ENCODE assay signal across 11 cellular contexts in the genomic region with DNA sequence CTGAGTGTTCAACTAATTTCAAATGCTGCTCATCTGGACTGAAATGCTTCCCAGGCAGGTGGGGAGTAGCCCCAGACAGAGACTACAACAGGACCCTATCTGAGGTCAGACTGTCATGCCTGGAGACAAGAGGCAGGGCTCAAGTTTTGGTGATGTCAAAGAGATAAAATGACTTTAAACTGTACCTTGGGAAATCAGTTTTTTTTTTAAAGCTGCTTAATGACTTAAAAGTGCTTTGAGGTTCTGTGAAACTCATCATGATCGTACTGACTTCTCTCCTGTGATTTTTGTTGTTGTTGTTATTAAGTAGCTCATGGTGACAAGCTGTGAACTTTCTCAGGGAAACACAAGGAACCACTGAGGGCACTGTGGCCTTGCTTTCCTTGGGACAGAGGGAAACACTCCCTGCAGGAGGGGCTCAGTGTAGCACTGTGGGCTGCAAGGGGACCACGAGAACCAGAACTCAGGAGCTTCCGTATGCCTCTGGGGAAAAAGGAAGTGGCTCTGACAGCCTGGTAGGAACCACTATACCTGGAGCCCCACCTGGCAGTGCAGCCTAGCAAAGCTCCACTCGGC. TPM values are rescaled to one million over a fixed set of nuclear protein-coding genes. Genes with fewer than 3 reads are reported as not detected.
A peak's percentile ranks its signal among the peaks of the same experiment; 100 is the strongest.
DNase-seq lines count a peak whose midpoint lies in the region; ATAC-seq, FAIRE-seq and TF ChIP-seq lines count a peak whose summit lies in the region.
"Had no signal": no experiment of that assay in that cellular context is flagged by ENCODE, and none has a peak within 500 bp of the region (broad histone marks: within the 10 kb centered on the region; RNA-seq: fewer than 3 reads in every experiment).

No MANE protein-coding gene starts in this region.

- H3K27ac ChIP-seq in KMS-11 (peak overlapping the region; percentile 49; the same call in 1 of the 2 replicates), K562 (ENCODE audit: extremely low read depth, low read depth, low read length) (no peak overlapping the region), tibial artery (no peak overlapping the region)

- H3K4me3 Mint-ChIP-seq in CD14-positive monocyte (peak overlapping the region in 1 of 2 donors; percentile 16), nephron progenitor cell (no peak overlapping the region), Caco-2 (ENCODE audit: unreplicated experiment) (no peak overlapping the region)
- H3K4me3 Mint-ChIP-seq: nephron had no signal

- H3K4me1 Mint-ChIP-seq in CD14-positive monocyte (peaks cover 69% of the 10 kb centered on the region), nephron progenitor cell (peaks cover 53% of the 10 kb centered on the region), Caco-2 (ENCODE audit: low read depth, unreplicated experiment) (peaks cover 15% of the 10 kb centered on the region)

- H3K27ac Mint-ChIP-seq in CD14-positive monocyte: peak overlapping the region; percentile 6 to 90 (median 85)
- peak overlapping the region; percentile 36 for H3K27ac Mint-ChIP-seq in nephron progenitor cell
- H3K27ac Mint-ChIP-seq in Caco-2 (ENCODE audit: unreplicated experiment): no peak overlapping the region

- no peak for TF ChIP-seq EP300 in K562 (IDR thresholded peaks at IDR 0.05; ENCODE audit: low read length)

- H3K36me3 Mint-ChIP-seq in CD14-positive monocyte: peaks cover 41 to 72% of the 10 kb centered on the region in 2 donors
- peaks cover 31% of the 10 kb centered on the region for H3K36me3 Mint-ChIP-seq in nephron progenitor cell (ENCODE audit: low read depth)
- H3K36me3 Mint-ChIP-seq in Caco-2 (ENCODE audit: insufficient read depth, unreplicated experiment): peaks cover 4% of the 10 kb centered on the region

- H3K9me3 Mint-ChIP-seq in CD14-positive monocyte: no peaks in the 10 kb centered on the region
- no peaks in the 10 kb centered on the region for H3K9me3 Mint-ChIP-seq in nephron progenitor cell
- no peaks in the 10 kb centered on the region for H3K9me3 Mint-ChIP-seq in Caco-2 (ENCODE audit: unreplicated experiment)
- H3K9me3 Mint-ChIP-seq: nephron had no signal

- CTCF ChIA-PET in K562 (lab: Yijun Ruan, JAX; ENCODE audit: low intra/inter-chr PET ratio) (no interaction called here), Caco-2 (lab: Charles Lee) (no interaction called here)

- no peak for TF ChIP-seq CTCF in CD14-positive monocyte (IDR thresholded peaks at IDR 0.05)
- no peak for TF ChIP-seq CTCF in KMS-11 (conservative IDR thresholded peaks at IDR 0.05; ENCODE audit: low read depth, low read length)
- TF ChIP-seq CTCF in K562 (IDR thresholded peaks at IDR 0.05 in 2 of 3, conservative IDR thresholded peaks at IDR 0.05 in 1 of 3; ENCODE audit: insufficient read depth in 2 of 3, low read depth in 1 of 3, low read length in 3 of 3): no peak
- TF ChIP-seq CTCF in nephron progenitor cell (IDR thresholded peaks at IDR 0.05): no peak
- no peak for TF ChIP-seq CTCF in Caco-2 (IDR thresholded peaks at IDR 0.05; ENCODE audit: insufficient read depth in 1 of 2, low read depth in 1 of 2, low read length in 1 of 2, severe bottlenecking in 1 of 2, unreplicated experiment in 1 of 2)
- TF ChIP-seq CTCF in GM20000 (IDR thresholded peaks at IDR 0.05; ENCODE audit: extremely low read depth, missing control alignments): no peak
- TF ChIP-seq CTCF in tibial artery (IDR thresholded peaks at IDR 0.05): no peak

- intact Hi-C loops in CD14-positive monocyte (cut with micrococcal nuclease) (no loop called here), K562 (cut with micrococcal nuclease) (no loop called here), Caco-2 (cut with micrococcal nuclease; ENCODE audit: unreplicated experiment) (no loop called here), tibial artery (cut with DNase I; ENCODE audit: low total_unique reads) (no loop called here)

- peaks cover 4% of the 10 kb centered on the region for H3K9me1 ChIP-seq in K562 (ENCODE audit: control insufficient read depth, insufficient read depth, low read length)

- POLR2A ChIA-PET in K562 (lab: Yijun Ruan, JAX): interaction anchor here (0.6 to 2.2 kb wide), 7 partner anchors 9 to 208 kb away, joined by 3 to 7 read pairs (median 4); partner anchors contain the start of gene HIPK2
- POLR2A ChIA-PET in Caco-2 (lab: Charles Lee): no interaction called here

- H2AFZ ChIP-seq in KMS-11 (ENCODE audit: low read depth): no peak overlapping the region
- H2AFZ ChIP-seq in K562 (ENCODE audit: low read depth, low read length): no peak overlapping the region

- H3K9ac ChIP-seq in KMS-11: no peak overlapping the region
- H3K9ac ChIP-seq in K562 (ENCODE audit: insufficient read depth in 1 of 2, low read depth in 2 of 2, low read length in 2 of 2): peak overlapping the region in 1 of 2 experiments; percentile 26; a peak in 1 of 4 replicates

- no peak for TF ChIP-seq POLR2A in K562 (conservative IDR thresholded peaks at IDR 0.05)

- in situ Hi-C loops in K562 (cut with MboI): no loop called here

- no peaks in the 10 kb centered on the region for H3K9me3 ChIP-seq in K562 (replicated peaks; ENCODE audit: control insufficient read depth, insufficient read depth, low read depth, low read length)
- no peaks in the 10 kb centered on the region for H3K9me3 ChIP-seq in Caco-2
- H3K9me3 ChIP-seq in tibial artery: no peaks in the 10 kb centered on the region

- WGBS in K562 (ENCODE audit: insufficient coverage, low coverage, missing lambda C conversion rate): 43% methylated on average over 4 of the region's 4 CpGs

- H3K4me3 ChIP-seq in KMS-11 (IDR thresholded peaks at IDR 0.05; ENCODE audit: insufficient read depth, low read depth, low read length) (no peak overlapping the region), K562 (no peak overlapping the region), Caco-2 (ENCODE audit: low read depth, low read length) (no peak overlapping the region), tibial artery (no peak overlapping the region)

- H3K36me3 ChIP-seq in KMS-11 (ENCODE audit: insufficient read depth) (no peaks in the 10 kb centered on the region; the same call in 1 of the 2 replicates), K562 (ENCODE audit: control insufficient read depth, insufficient read depth, low read length) (peaks cover 7% of the 10 kb centered on the region; the same call in 1 of the 3 replicates), Caco-2 (ENCODE audit: control insufficient read depth, insufficient read depth, low read length) (no peaks in the 10 kb centered on the region), tibial artery (peaks cover 0 to 16% (median 0%) of the 10 kb centered on the region in 3 donors)

- H3K27me3 ChIP-seq in KMS-11 (ENCODE audit: insufficient read depth, low read depth) (no peaks in the 10 kb centered on the region), K562 (ENCODE audit: control insufficient read depth in 2 of 2, insufficient read depth in 2 of 2, low read length in 2 of 2) (no peaks in the 10 kb centered on the region; a peak in 1 of 5 replicates), Caco-2 (replicated peaks; ENCODE audit: control insufficient read depth, insufficient read depth, low read length) (no peaks in the 10 kb centered on the region), tibial artery (no peaks in the 10 kb centered on the region)

- H3K79me2 ChIP-seq in KMS-11 (ENCODE audit: insufficient read depth, low read depth) (peaks cover 91% of the 10 kb centered on the region), K562 (ENCODE audit: control insufficient read depth, insufficient read depth, low read length) (peaks cover 2% of the 10 kb centered on the region; the same call in 1 of the 3 replicates)

- no TSS peak for BruUV-seq in K562 (replicated peaks; lab: Mats Ljungman, UMichigan)
- BruUV-seq in Caco-2 (replicated peaks; lab: Mats Ljungman, UMichigan): no TSS peak

- peaks cover 68% of the 10 kb centered on the region for H3K4me1 ChIP-seq in KMS-11 (ENCODE audit: low read depth, poor library complexity, severe bottlenecking)
- peaks cover 0 to 3% of the 10 kb centered on the region in 2 experiments; a peak in 3 of 5 replicates for H3K4me1 ChIP-seq in K562 (replicated peaks in 1 of 2; ENCODE audit: control insufficient read depth in 2 of 2, insufficient read depth in 2 of 2, low read length in 2 of 2)
- H3K4me1 ChIP-seq in Caco-2: no peaks in the 10 kb centered on the region; the same call in 1 of the 2 replicates
- H3K4me1 ChIP-seq in tibial artery: peaks cover 0 to 80% (median 20%) of the 10 kb centered on the region in 4 donors

- FAIRE-seq in K562 (lab: Jason Lieb, UNC): no peak

- H3K27me3 Mint-ChIP-seq in CD14-positive monocyte (ENCODE audit: low read depth in 3 of 3) (no peaks in the 10 kb centered on the region), nephron progenitor cell (ENCODE audit: low read depth, poor library complexity) (no peaks in the 10 kb centered on the region), Caco-2 (ENCODE audit: insufficient read depth, unreplicated experiment) (no peaks in the 10 kb centered on the region)

- peaks cover 16% of the 10 kb centered on the region; the same call in 1 of the 2 replicates for H4K20me1 ChIP-seq in KMS-11 (ENCODE audit: insufficient read depth)
- peaks cover 24% of the 10 kb centered on the region for H4K20me1 ChIP-seq in K562 (replicated peaks; ENCODE audit: control insufficient read depth, insufficient read depth, low read length)

- H3K4me2 ChIP-seq in KMS-11 (peak overlapping the region; percentile 52), K562 (ENCODE audit: insufficient read depth, low read length) (no peak overlapping the region)

- DNase-seq in CD14-positive monocyte (ENCODE audit: low spot score) (no peak), K562 (ENCODE audit: extremely low read depth in 1 of 4, low spot score in 3 of 4) (no peak), nephron progenitor cell (no peak), Caco-2 (no peak), GM20000 (ENCODE audit: low spot score) (no peak), tibial artery (no peak)
- DNase-seq: HCEC 1CT, NCI-H2029 treated with DMSO at 0.1 percent for 48 hours had no signal

- ATAC-seq in K562: peak; percentile 30; the same call in 2 of the 3 replicates
- ATAC-seq in HG02759 (IDR thresholded peaks at IDR 0.05; ENCODE audit: unreplicated experiment): no peak

- TF ChIP-seq RAD21 in K562 (CRISPR knock-in tag; conservative IDR thresholded peaks at IDR 0.05 in 1 of 2, IDR thresholded peaks at IDR 0.05 in 1 of 2): no peak

RNA-seq across cellular contexts. Expression of gene HIPK2, which starts 9.5 kb away (rescaled TPM):
- polyA plus RNA-seq in CD14-positive monocyte (1 to 10 TPM; 1.6 to 3.0 TPM), K562 (2011; rRNA removed) (8.8 and 10.0 TPM in 2 replicates), K562 (2014; fragmentation: Illumina TruSeq; extraction: Trizol) (9.9 and 10.1 TPM in 2 replicates), K562 (2014; fragmentation: Nextera tagmentation; extraction: Ambion mirVana) (1 to 10 TPM in 1 of 2 experiments, under 1 TPM in 1; 0.69 to 1.6 TPM), K562 (2014; rRNA removed) (5.1 and 5.5 TPM in 2 replicates)
- 51.9 and 59.2 TPM in 2 replicates for total RNA-seq in K562 (2011; cell fraction: chromatin; rRNA removed; ENCODE audit: low replicate concordance)
- 15.1 and 17.3 TPM in 2 replicates for total RNA-seq in K562 (2011; cell fraction: nucleolus; rRNA removed)
- 16.6 and 21.8 TPM in 2 replicates for total RNA-seq in K562 (2011; cell fraction: nucleoplasm; rRNA removed)
- total RNA-seq in K562 (2014; rRNA removed) (3.8 and 5.7 TPM in 2 replicates), K562 (2014; rRNA removed; fragmentation: Illumina TruSeq; extraction: Trizol) (5.4 and 5.5 TPM in 2 replicates), K562 (2015; rRNA removed; fragmentation: Illumina TruSeq; extraction: Trizol) (3.9 and 4.4 TPM in 2 replicates), K562 (2021) (17.5 and 19.8 TPM in 2 replicates), Caco-2 (2022) (35.6 and 42.8 TPM in 2 replicates)
- 6.5 and 10.7 TPM in 2 replicates for polyA plus RNA-seq in K562 (2011; cell fraction: cytosol; rRNA removed)
- 15.6 and 30.0 TPM in 2 replicates for polyA plus RNA-seq in K562 (2011; cell fraction: nucleus; rRNA removed)
- polyA plus RNA-seq in K562 (2012): 4.7 and 7.4 TPM in 2 replicates
- polyA minus RNA-seq in K562 (2011; rRNA and poly(A)+ RNA removed): 31.9 and 34.7 TPM in 2 replicates
- polyA minus RNA-seq in K562 (2011; cell fraction: cytosol; rRNA and poly(A)+ RNA removed): 25.2 and 25.9 TPM in 2 replicates
- 17.0 and 17.8 TPM in 2 replicates for polyA minus RNA-seq in K562 (2011; cell fraction: nucleus; rRNA and poly(A)+ RNA removed)
